ENCODE assay signal across 1 cellular context in genomic region chr2:30453498-30453897, GRCh38.
TF ChIP-seq lines count a peak whose summit lies in the region.

No MANE protein-coding gene starts in this region.

TF ChIP-seq in HepG2, 621 proteins besides CTCF, POLR2A, EP300 and RAD21 (continued from another document):
- TF ChIP-seq HBP1 (CRISPR knock-in tag; IDR thresholded peaks at IDR 0.05; ENCODE audit: low read depth), result no peak
- 0 out of 2 replicates have a peak, but pooled peaks have one; percentile 46 for TF ChIP-seq KDM1A (CRISPR knock-in tag; IDR thresholded peaks at IDR 0.05)
